1 cellular context compared by ENCODE assay signal in the genomic region with DNA sequence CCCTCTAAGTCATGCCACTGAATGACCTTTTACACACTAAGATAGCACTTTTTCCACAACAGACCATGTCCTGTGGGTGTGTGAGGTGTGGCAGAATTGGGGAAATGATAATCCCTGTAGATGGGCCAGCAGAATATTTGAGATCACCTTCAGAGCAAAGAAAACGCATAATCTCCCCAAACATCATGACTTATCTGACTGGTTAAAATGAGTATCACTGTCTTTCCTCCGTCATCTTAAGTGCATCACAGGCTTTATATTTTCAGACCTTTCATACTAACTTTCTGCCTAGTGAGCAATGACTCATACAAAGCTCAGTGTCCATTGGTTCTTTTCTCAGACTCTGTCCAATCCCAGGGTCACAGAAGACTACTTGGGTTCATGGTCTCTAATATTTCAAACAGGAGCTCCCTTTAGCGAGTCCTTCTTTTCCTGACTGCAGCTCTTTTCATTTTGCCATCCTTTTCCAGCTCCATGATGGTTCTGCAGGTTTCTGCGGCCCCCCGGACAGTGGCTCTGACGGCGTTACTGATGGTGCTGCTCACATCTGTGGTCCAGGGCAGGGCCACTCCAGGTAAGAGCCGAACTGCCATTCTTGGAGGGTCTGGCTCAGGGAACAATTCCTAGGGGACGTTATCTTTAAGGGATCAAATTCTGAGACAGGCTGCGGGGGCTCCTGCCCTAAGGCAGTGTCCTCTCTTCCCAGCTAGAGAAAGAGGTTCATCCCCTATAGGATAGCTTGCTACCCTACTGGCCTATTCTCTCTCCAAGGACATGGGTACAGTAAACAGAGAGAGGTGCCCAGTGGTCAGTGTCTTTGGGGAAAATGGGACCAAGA.
TF ChIP-seq lines count a peak whose summit lies in the region.

Gene HLA-DPB1 (plus strand): TSS at position 423 of the 838 bp plus-strand sequence. CDS start 52 bp downstream, at position 475.

TF ChIP-seq in GM12878, 131 proteins besides CTCF, POLR2A, EP300 and RAD21 (continues in another document):
- TF ChIP-seq GABPA (IDR thresholded peaks at IDR 0.05; ENCODE audit: low read depth): no peak
- TF ChIP-seq ASH2L (IDR thresholded peaks at IDR 0.05; ENCODE audit: borderline replicate concordance, low read depth): no peak
- no peak for TF ChIP-seq ZNF622 (IDR thresholded peaks at IDR 0.05)
- no peak for TF ChIP-seq STAT3 (IDR thresholded peaks at IDR 0.05; ENCODE audit: low read depth, low read length)
- peak; percentile 99 for TF ChIP-seq RFX5 (IDR thresholded peaks at IDR 0.05; ENCODE audit: low read depth, low read length)
- no peak for TF ChIP-seq IRF3 (IDR thresholded peaks at IDR 0.05)
- TF ChIP-seq CHD2 (IDR thresholded peaks at IDR 0.05; ENCODE audit: borderline replicate concordance, low read depth, low read length): peak; percentile 11; the same call in 1 of the 2 replicates
- TF ChIP-seq TCF12 (IDR thresholded peaks at IDR 0.05; ENCODE audit: low read depth, low read length): no peak
- TF ChIP-seq BCL11A (IDR thresholded peaks at IDR 0.05; ENCODE audit: low read depth, low read length): no peak
- TF ChIP-seq FOS (IDR thresholded peaks at IDR 0.05; ENCODE audit: borderline replicate concordance, extremely low read depth, insufficient read length): peak; percentile 18
- peak; percentile 14; the same call in 1 of the 2 replicates for TF ChIP-seq NFYA (IDR thresholded peaks at IDR 0.05; ENCODE audit: borderline replicate concordance, low read depth, low read length)
- no peak for TF ChIP-seq NR2C2 (IDR thresholded peaks at IDR 0.05; ENCODE audit: borderline replicate concordance, control insufficient read depth, insufficient read length, low read depth)
- TF ChIP-seq, protein P1, sequence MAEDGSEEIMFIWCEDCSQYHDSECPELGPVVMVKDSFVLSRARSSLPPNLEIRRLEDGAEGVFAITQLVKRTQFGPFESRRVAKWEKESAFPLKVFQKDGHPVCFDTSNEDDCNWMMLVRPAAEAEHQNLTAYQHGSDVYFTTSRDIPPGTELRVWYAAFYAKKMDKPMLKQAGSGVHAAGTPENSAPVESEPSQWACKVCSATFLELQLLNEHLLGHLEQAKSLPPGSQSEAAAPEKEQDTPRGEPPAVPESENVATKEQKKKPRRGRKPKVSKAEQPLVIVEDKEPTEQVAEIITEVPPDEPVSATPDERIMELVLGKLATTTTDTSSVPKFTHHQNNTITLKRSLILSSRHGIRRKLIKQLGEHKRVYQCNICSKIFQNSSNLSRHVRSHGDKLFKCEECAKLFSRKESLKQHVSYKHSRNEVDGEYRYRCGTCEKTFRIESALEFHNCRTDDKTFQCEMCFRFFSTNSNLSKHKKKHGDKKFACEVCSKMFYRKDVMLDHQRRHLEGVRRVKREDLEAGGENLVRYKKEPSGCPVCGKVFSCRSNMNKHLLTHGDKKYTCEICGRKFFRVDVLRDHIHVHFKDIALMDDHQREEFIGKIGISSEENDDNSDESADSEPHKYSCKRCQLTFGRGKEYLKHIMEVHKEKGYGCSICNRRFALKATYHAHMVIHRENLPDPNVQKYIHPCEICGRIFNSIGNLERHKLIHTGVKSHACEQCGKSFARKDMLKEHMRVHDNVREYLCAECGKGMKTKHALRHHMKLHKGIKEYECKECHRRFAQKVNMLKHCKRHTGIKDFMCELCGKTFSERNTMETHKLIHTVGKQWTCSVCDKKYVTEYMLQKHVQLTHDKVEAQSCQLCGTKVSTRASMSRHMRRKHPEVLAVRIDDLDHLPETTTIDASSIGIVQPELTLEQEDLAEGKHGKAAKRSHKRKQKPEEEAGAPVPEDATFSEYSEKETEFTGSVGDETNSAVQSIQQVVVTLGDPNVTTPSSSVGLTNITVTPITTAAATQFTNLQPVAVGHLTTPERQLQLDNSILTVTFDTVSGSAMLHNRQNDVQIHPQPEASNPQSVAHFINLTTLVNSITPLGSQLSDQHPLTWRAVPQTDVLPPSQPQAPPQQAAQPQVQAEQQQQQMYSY (CRISPR knock-in tag; IDR thresholded peaks at IDR 0.05): no peak
- TF ChIP-seq EGR1 (IDR thresholded peaks at IDR 0.05; ENCODE audit: borderline replicate concordance in 1 of 2, low read depth in 2 of 2, low read length in 2 of 2): no peak
- no peak for TF ChIP-seq SIX5 (IDR thresholded peaks at IDR 0.05; ENCODE audit: low read depth, low read length, severe bottlenecking)
- 0 out of 2 replicates have a peak, but pooled peaks have one; percentile 4 for TF ChIP-seq ZNF687 (IDR thresholded peaks at IDR 0.05)
- TF ChIP-seq CHD1 (IDR thresholded peaks at IDR 0.05; ENCODE audit: low read depth, low read length): peak; percentile 89; the same call in 1 of the 2 replicates
- peak; percentile 88 for TF ChIP-seq CREM (IDR thresholded peaks at IDR 0.05; ENCODE audit: low read depth)
- no peak for TF ChIP-seq BCL3 (IDR thresholded peaks at IDR 0.05; ENCODE audit: borderline replicate concordance, insufficient read depth, low read depth, low read length, poor library complexity, severe bottlenecking)
- no peak for TF ChIP-seq USF1 (IDR thresholded peaks at IDR 0.05; ENCODE audit: borderline replicate concordance, extremely low read length, insufficient read depth, low read depth, low read length)
- TF ChIP-seq PAX8 (IDR thresholded peaks at IDR 0.05): no peak
- peak; percentile 95 for TF ChIP-seq POLR2AphosphoS5 (IDR thresholded peaks at IDR 0.05; ENCODE audit: low read length)
- TF ChIP-seq, protein P2, sequence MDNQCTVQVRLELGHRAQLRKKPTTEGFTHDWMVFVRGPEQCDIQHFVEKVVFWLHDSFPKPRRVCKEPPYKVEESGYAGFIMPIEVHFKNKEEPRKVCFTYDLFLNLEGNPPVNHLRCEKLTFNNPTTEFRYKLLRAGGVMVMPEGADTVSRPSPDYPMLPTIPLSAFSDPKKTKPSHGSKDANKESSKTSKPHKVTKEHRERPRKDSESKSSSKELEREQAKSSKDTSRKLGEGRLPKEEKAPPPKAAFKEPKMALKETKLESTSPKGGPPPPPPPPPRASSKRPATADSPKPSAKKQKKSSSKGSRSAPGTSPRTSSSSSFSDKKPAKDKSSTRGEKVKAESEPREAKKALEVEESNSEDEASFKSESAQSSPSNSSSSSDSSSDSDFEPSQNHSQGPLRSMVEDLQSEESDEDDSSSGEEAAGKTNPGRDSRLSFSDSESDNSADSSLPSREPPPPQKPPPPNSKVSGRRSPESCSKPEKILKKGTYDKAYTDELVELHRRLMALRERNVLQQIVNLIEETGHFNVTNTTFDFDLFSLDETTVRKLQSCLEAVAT (IDR thresholded peaks at IDR 0.05): peak; percentile 84
- no peak for TF ChIP-seq NRF1 (conservative IDR thresholded peaks at IDR 0.05; ENCODE audit: low read depth, low read length)
- peak; percentile 64 for TF ChIP-seq LARP7 (IDR thresholded peaks at IDR 0.05)
- TF ChIP-seq SKIL (IDR thresholded peaks at IDR 0.05; ENCODE audit: low read depth, poor library complexity, severe bottlenecking): no peak
- peak; percentile 45 for TF ChIP-seq IKZF1 (conservative IDR thresholded peaks at IDR 0.05)
- peak; percentile 96 for TF ChIP-seq SMAD5 (IDR thresholded peaks at IDR 0.05; ENCODE audit: low read depth)
- TF ChIP-seq ZNF207 (IDR thresholded peaks at IDR 0.05; ENCODE audit: borderline replicate concordance): no peak
- no peak for TF ChIP-seq DPF2 (IDR thresholded peaks at IDR 0.05)
- no peak for TF ChIP-seq CEBPZ (IDR thresholded peaks at IDR 0.05; ENCODE audit: low read depth, low read length)
- TF ChIP-seq IKZF2 (IDR thresholded peaks at IDR 0.05): peak in 1 of 2 experiments; percentile 13; a peak in 1 of 4 replicates
- no peak for TF ChIP-seq CBX5 (IDR thresholded peaks at IDR 0.05; ENCODE audit: low read depth)
- TF ChIP-seq WRNIP1 (IDR thresholded peaks at IDR 0.05; ENCODE audit: borderline replicate concordance, low read depth, low read length): no peak; the same call in 1 of the 2 replicates
- peak; percentile 57 for TF ChIP-seq NBN (IDR thresholded peaks at IDR 0.05)
- TF ChIP-seq PML (IDR thresholded peaks at IDR 0.05; ENCODE audit: low read length): peak; percentile 95
- no peak for TF ChIP-seq RCOR1 (conservative IDR thresholded peaks at IDR 0.05; ENCODE audit: low read depth, low read length)
- no peak for TF ChIP-seq ATF3 (IDR thresholded peaks at IDR 0.05; ENCODE audit: borderline replicate concordance, extremely low read depth, low read depth, low read length)
